In genomic region chr9:100322954-100323536, GRCh38 we compare ENCODE assay signal across 8 cellular contexts. TPM values are rescaled to one million over a fixed set of nuclear protein-coding genes. Genes with fewer than 3 reads are reported as not detected.
DNase-seq lines count a peak whose midpoint lies in the region; ATAC-seq, FAIRE-seq and TF ChIP-seq lines count a peak whose summit lies in the region.

No MANE protein-coding gene starts in this region.

- H3K27me3 ChIP-seq in thyroid gland = no peaks in the 10 kb centered on the region

- no peaks in the 10 kb centered on the region for H3K9me3 ChIP-seq in thyroid gland

- intact Hi-C loops in thyroid gland (cut with DNase I) = loop anchor here (10.0 kb wide), 1 partner anchor 298 kb away; no protein-coding TSS in a partner anchor

- H3K4me1 ChIP-seq in thyroid gland = no peaks in the 10 kb centered on the region

- no peak for TF ChIP-seq POLR2A in thyroid gland (IDR thresholded peaks at IDR 0.05)

- peaks cover 0 to 7% of the 10 kb centered on the region in 2 donors for H3K36me3 ChIP-seq in thyroid gland

- H3K27ac ChIP-seq in thyroid gland = no peak overlapping the region

- no peak overlapping the region for H3K4me3 ChIP-seq in thyroid gland (replicated peaks in 1 of 3)

- FAIRE-seq in islet of Langerhans (lab: Jason Lieb, UNC) = peak; percentile 93

- WGBS in thyroid gland, 2 donors = 78 to 79% methylated on average over 3 of the region's 3 CpGs

- peak; percentile 57 for ATAC-seq in GM18867 (IDR thresholded peaks at IDR 0.05; ENCODE audit: unreplicated experiment)
- no peak for ATAC-seq in GM18870 (IDR thresholded peaks at IDR 0.05; ENCODE audit: unreplicated experiment)

- TF ChIP-seq CTCF in thyroid gland (IDR thresholded peaks at IDR 0.05) = peak; percentile 22 to 77 (median 64)

- peak; percentile 27 for DNase-seq in COLO668 (lab: John Stamatoyannopoulos, UW; ENCODE audit: unreplicated experiment)
- peak; percentile 5 for DNase-seq in NCI-H2227 treated with DMSO at 0.1 percent for 48 hours (lab: John Stamatoyannopoulos, UW)
- peak; percentile 21 for DNase-seq in amniotic stem cell (lab: John Stamatoyannopoulos, UW)
- DNase-seq in thyroid gland = peak; percentile 48 to 50
- no peak for DNase-seq in HPDE6-E6E7 (ENCODE audit: extremely low spot score)

RNA-seq across cellular contexts. Expression of gene TEX10, which starts 29.7 kb away (rescaled TPM):
- 10 to 100 TPM; 18.8 to 25.1 (median 23.4) TPM for total RNA-seq in thyroid gland
